20 cellular contexts compared by ENCODE assay signal in the genomic region with DNA sequence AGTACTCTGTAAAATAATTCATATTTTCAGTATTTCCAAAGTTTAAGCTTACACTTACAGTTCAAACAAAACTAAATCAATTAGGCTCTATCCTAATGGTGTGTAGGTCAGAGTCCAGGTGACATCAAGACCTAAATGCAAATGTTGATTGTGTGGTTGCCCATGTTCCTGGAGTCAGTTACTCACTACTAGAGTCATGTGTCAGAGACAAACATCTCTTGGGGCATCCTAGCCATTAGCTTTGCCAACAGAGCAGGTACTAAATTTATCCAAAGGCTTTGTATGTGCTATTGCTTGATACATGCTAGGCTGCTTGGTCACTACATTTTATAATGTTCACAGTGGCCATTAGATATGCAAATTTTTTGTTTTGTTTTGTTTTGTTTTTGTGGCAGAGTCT. TPM values are rescaled to one million over a fixed set of nuclear protein-coding genes. Genes with fewer than 3 reads are reported as not detected.
A peak's percentile ranks its signal among the peaks of the same experiment; 100 is the strongest.
DNase-seq lines count a peak whose midpoint lies in the region; ATAC-seq, FAIRE-seq and TF ChIP-seq lines count a peak whose summit lies in the region.
"Had no signal": no experiment of that assay in that cellular context is flagged by ENCODE, and none has a peak within 500 bp of the region (broad histone marks: within the 10 kb centered on the region; RNA-seq: fewer than 3 reads in every experiment).

No MANE protein-coding gene starts in this region.

- H3K27me3 ChIP-seq in liver (ENCODE audit: control insufficient read depth in 4 of 4, insufficient read depth in 4 of 4, low read length in 3 of 4) (no peaks in the 10 kb centered on the region), breast epithelium (no peaks in the 10 kb centered on the region)
- H3K27me3 ChIP-seq: SJSA1 had no signal

- H3K4me1 ChIP-seq in liver (ENCODE audit: control insufficient read depth in 4 of 4, insufficient read depth in 4 of 4, low read length in 3 of 4) = peaks cover 0 to 10% (median 3%) of the 10 kb centered on the region in 4 donors
- no peaks in the 10 kb centered on the region for H3K4me1 ChIP-seq in breast epithelium

- H3K36me3 ChIP-seq in liver (ENCODE audit: control insufficient read depth in 4 of 4, insufficient read depth in 3 of 4, low read depth in 1 of 4, low read length in 3 of 4) = peaks cover 0 to 4% (median under 1%) of the 10 kb centered on the region in 4 donors
- H3K36me3 ChIP-seq in breast epithelium = no peaks in the 10 kb centered on the region

- no peak overlapping the region for H3K9ac ChIP-seq in liver (ENCODE audit: low read depth in 1 of 2, low read length in 2 of 2)
- H3K9ac ChIP-seq: KMS-11 had no signal

- intact Hi-C loops in breast epithelium (cut with DNase I; ENCODE audit: low total_unique reads) = no loop called here

- DNase-seq in GM18507 (ENCODE audit: extremely low spot score, insufficient read length, low read depth) = no peak
- no peak for DNase-seq in NK-92 treated with Interleukin-12 subunit alpha and Interleukin-12 subunit beta, amount 100 ng/mL, for 24 hours (lab: John Stamatoyannopoulos, UW)
- no peak for DNase-seq in breast epithelium (ENCODE audit: low spot score in 2 of 2)
- no peak for DNase-seq in KBM-7
- DNase-seq in NCI-H128 (lab: John Stamatoyannopoulos, UW; ENCODE audit: unreplicated experiment) = no peak
- DNase-seq: GDM1, HCEC 1CT, NCI-H1048, NCI-H146, NCI-H2081 treated with DMSO at 0.1 percent for 48 hours, NCI-H524 treated with DMSO at 0.1 percent for 48 hours had no signal

- peak in 1 of 2 donors; percentile 11 for TF ChIP-seq RAD21 in liver (IDR thresholded peaks at IDR 0.05)

- TF ChIP-seq POLR2A in breast epithelium (IDR thresholded peaks at IDR 0.05) = no peak

- ATAC-seq in GM21786 (IDR thresholded peaks at IDR 0.05; ENCODE audit: unreplicated experiment) (peak; percentile 62), SK-N-SH treated with all-trans-retinoic acid at 6 μM for 48 hours (peak; percentile 22)

- H3K27ac ChIP-seq in liver (ENCODE audit: low read depth in 1 of 2, low read length in 2 of 2) = no peak overlapping the region
- H3K27ac ChIP-seq in breast epithelium = no peak overlapping the region
- H3K27ac ChIP-seq: C4-2B, KMS-11, RWPE1, SJSA1 had no signal

- no peak overlapping the region for H3K4me3 ChIP-seq in liver (ENCODE audit: low read depth in 1 of 3, low read length in 3 of 3)
- no peak overlapping the region for H3K4me3 ChIP-seq in breast epithelium
- H3K4me3 ChIP-seq: SJSA1 had no signal

- in situ Hi-C loops in KBM-7 (cut with MboI; ENCODE audit: low pct_unique_long_range_greater_than_20kb, low sequenced_read_pairs) = no loop called here

- no peak for TF ChIP-seq CTCF in liver (IDR thresholded peaks at IDR 0.05; ENCODE audit: low read depth, low read length, missing input control)
- no peak for TF ChIP-seq CTCF in breast epithelium (IDR thresholded peaks at IDR 0.05)

- FAIRE-seq in GM18507 (lab: Jason Lieb, UNC) = peak; percentile 9
- FAIRE-seq: GM12891 had no signal

- no peaks in the 10 kb centered on the region for H3K9me3 ChIP-seq in liver (ENCODE audit: control insufficient read depth in 4 of 4, low read length in 3 of 4)
- no peaks in the 10 kb centered on the region for H3K9me3 ChIP-seq in breast epithelium
- H3K9me3 ChIP-seq: SJSA1 had no signal

TF ChIP-seq in SK-N-SH treated with all-trans-retinoic acid at 6 μM for 48 hours, 23 proteins besides CTCF, POLR2A, EP300 and RAD21:
- TF ChIP-seq POU6F1 (CRISPR knock-in tag; IDR thresholded peaks at IDR 0.05; ENCODE audit: borderline replicate concordance, low read depth) (no peak), PPARA (CRISPR knock-in tag; IDR thresholded peaks at IDR 0.05; ENCODE audit: borderline replicate concordance) (no peak), CSRNP3 (CRISPR knock-in tag; IDR thresholded peaks at IDR 0.05) (no peak)

TF ChIP-seq in liver, 16 proteins besides CTCF, POLR2A, EP300 and RAD21:
- TF ChIP-seq MAX (IDR thresholded peaks at IDR 0.05) = no peak
- no peak for TF ChIP-seq TAF1 (conservative IDR thresholded peaks at IDR 0.05)
- TF ChIP-seq, protein P1, sequence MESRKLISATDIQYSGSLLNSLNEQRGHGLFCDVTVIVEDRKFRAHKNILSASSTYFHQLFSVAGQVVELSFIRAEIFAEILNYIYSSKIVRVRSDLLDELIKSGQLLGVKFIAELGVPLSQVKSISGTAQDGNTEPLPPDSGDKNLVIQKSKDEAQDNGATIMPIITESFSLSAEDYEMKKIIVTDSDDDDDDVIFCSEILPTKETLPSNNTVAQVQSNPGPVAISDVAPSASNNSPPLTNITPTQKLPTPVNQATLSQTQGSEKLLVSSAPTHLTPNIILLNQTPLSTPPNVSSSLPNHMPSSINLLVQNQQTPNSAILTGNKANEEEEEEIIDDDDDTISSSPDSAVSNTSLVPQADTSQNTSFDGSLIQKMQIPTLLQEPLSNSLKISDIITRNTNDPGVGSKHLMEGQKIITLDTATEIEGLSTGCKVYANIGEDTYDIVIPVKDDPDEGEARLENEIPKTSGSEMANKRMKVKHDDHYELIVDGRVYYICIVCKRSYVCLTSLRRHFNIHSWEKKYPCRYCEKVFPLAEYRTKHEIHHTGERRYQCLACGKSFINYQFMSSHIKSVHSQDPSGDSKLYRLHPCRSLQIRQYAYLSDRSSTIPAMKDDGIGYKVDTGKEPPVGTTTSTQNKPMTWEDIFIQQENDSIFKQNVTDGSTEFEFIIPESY (IDR thresholded peaks at IDR 0.05) = no peak
- no peak for TF ChIP-seq NR2F2 (IDR thresholded peaks at IDR 0.05)
- TF ChIP-seq, protein P2, sequence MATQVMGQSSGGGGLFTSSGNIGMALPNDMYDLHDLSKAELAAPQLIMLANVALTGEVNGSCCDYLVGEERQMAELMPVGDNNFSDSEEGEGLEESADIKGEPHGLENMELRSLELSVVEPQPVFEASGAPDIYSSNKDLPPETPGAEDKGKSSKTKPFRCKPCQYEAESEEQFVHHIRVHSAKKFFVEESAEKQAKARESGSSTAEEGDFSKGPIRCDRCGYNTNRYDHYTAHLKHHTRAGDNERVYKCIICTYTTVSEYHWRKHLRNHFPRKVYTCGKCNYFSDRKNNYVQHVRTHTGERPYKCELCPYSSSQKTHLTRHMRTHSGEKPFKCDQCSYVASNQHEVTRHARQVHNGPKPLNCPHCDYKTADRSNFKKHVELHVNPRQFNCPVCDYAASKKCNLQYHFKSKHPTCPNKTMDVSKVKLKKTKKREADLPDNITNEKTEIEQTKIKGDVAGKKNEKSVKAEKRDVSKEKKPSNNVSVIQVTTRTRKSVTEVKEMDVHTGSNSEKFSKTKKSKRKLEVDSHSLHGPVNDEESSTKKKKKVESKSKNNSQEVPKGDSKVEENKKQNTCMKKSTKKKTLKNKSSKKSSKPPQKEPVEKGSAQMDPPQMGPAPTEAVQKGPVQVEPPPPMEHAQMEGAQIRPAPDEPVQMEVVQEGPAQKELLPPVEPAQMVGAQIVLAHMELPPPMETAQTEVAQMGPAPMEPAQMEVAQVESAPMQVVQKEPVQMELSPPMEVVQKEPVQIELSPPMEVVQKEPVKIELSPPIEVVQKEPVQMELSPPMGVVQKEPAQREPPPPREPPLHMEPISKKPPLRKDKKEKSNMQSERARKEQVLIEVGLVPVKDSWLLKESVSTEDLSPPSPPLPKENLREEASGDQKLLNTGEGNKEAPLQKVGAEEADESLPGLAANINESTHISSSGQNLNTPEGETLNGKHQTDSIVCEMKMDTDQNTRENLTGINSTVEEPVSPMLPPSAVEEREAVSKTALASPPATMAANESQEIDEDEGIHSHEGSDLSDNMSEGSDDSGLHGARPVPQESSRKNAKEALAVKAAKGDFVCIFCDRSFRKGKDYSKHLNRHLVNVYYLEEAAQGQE (IDR thresholded peaks at IDR 0.05) = no peak
- no peak for TF ChIP-seq GABPA (IDR thresholded peaks at IDR 0.05 in 1 of 2, conservative IDR thresholded peaks at IDR 0.05 in 1 of 2)
- TF ChIP-seq YY1 (IDR thresholded peaks at IDR 0.05) = no peak
- TF ChIP-seq EGR1 (IDR thresholded peaks at IDR 0.05; ENCODE audit: low read depth in 2 of 2) = no peak
- TF ChIP-seq FOXA1 (IDR thresholded peaks at IDR 0.05) = no peak
- no peak for TF ChIP-seq JUND (IDR thresholded peaks at IDR 0.05)
- peak; percentile 47 to 72 for TF ChIP-seq HNF4A (conservative IDR thresholded peaks at IDR 0.05)
- TF ChIP-seq RXRA (IDR thresholded peaks at IDR 0.05) = peak in 1 of 2 donors; percentile 24

RNA-seq across cellular contexts. Expression of gene SPRY2, which starts 11.7 kb away (rescaled TPM):
- 10 to 100 TPM in 1 of 2 donors, 1 to 10 TPM in 1; 8.8 to 20.1 TPM for total RNA-seq in liver
- polyA plus RNA-seq in liver = 1 to 10 TPM; 4.8 to 9.4 TPM
- total RNA-seq in breast epithelium = 10 to 100 TPM; 52.1 to 76.0 (median 71.0) TPM
- total RNA-seq: OCI-LY7 had no signal
